In genomic region chrX:54808605-54809483, GRCh38 we compare ENCODE assay signal across 8 cellular contexts. TPM values are rescaled to one million over a fixed set of nuclear protein-coding genes. Genes with fewer than 3 reads are reported as not detected.
DNase-seq lines count a peak whose midpoint lies in the region; ATAC-seq, FAIRE-seq and TF ChIP-seq lines count a peak whose summit lies in the region.

No MANE protein-coding gene starts in this region.

- no peaks in the 10 kb centered on the region for H3K27me3 ChIP-seq in gastroesophageal sphincter
- peaks cover 0 to 14% (median 0%) of the 10 kb centered on the region in 3 experiments for H3K27me3 ChIP-seq in neuronal stem cell (ENCODE audit: control insufficient read depth in 3 of 3, insufficient read depth in 3 of 3, low read depth in 1 of 3, low read length in 3 of 3)
- peaks cover 0 to 7% (median 0%) of the 10 kb centered on the region in 5 donors for H3K27me3 ChIP-seq in subcutaneous abdominal adipose tissue (ENCODE audit: control insufficient read depth in 5 of 5, insufficient read depth in 4 of 5, low read length in 5 of 5)

- H2AK5ac ChIP-seq in neuronal stem cell (ENCODE audit: low read depth, low read length), result no peak overlapping the region

- H3K14ac ChIP-seq in neuronal stem cell (ENCODE audit: low read length), result no peak overlapping the region

- H3K9me3 ChIP-seq in gastroesophageal sphincter (no peaks in the 10 kb centered on the region), neuronal stem cell (replicated peaks in 1 of 2; ENCODE audit: control insufficient read depth in 2 of 2, insufficient read depth in 1 of 2, low read depth in 1 of 2, low read length in 2 of 2) (no peaks in the 10 kb centered on the region), subcutaneous abdominal adipose tissue (ENCODE audit: control insufficient read depth in 5 of 5, low read length in 5 of 5) (no peaks in the 10 kb centered on the region)

- CTCF ChIA-PET in activated naive CD4-positive, alpha-beta T cell treated with anti-CD3 and anti-CD28 coated beads, Interleukin-2, amount 10 ng/mL, durations not matched to agents 7 days and 5 days (lab: Charles Lee), result interaction anchor here (1.6 kb wide), 1 partner anchor 169 kb away, joined by 8 read pairs; no protein-coding TSS in a partner anchor

- peak overlapping the region; percentile 65 for H3K4me3 ChIP-seq in HFF-Myc (replicated peaks; ENCODE audit: low read depth, low read length)
- peak overlapping the region; percentile 72 to 100 for H3K4me3 ChIP-seq in gastroesophageal sphincter
- H3K4me3 ChIP-seq in neuronal stem cell (ENCODE audit: low read length in 2 of 2), result peak overlapping the region; percentile 75 to 94
- H3K4me3 ChIP-seq in subcutaneous abdominal adipose tissue (ENCODE audit: low read depth in 1 of 5, low read length in 5 of 5), result peak overlapping the region; percentile 67 to 86 (median 78)

- H2BK120ac ChIP-seq in neuronal stem cell (ENCODE audit: low read depth, low read length), result no peak overlapping the region

- no peak overlapping the region for H4K91ac ChIP-seq in neuronal stem cell (ENCODE audit: low read depth, low read length, poor library complexity)

- ATAC-seq in gastroesophageal sphincter, result peak; percentile 91

- in situ Hi-C loops in SK-MEL-5 (cut with HindIII; ENCODE audit: low pct_unique_long_range_greater_than_20kb, low sequenced_read_pairs), result no loop called here

- H3K18ac ChIP-seq in neuronal stem cell (ENCODE audit: low read length), result peak overlapping the region; percentile 52

- 0 to 38% methylated on average over 7 to 15 of the region's 38 CpGs for WGBS in gastroesophageal sphincter (ENCODE audit: low coverage in 1 of 2), 2 donors
- no CpG with 5 or more reads among the region's 38 CpGs for WGBS in neuronal stem cell (ENCODE audit: extremely low coverage in 2 of 2, insufficient read length in 2 of 2, insufficient replicate concordance in 1 of 2), 2 donors

- peaks cover 3% of the 10 kb centered on the region for H3K79me1 ChIP-seq in neuronal stem cell (ENCODE audit: low read depth, low read length)

- H3K23ac ChIP-seq in neuronal stem cell (ENCODE audit: low read depth, low read length, poor library complexity), result no peak overlapping the region

- H3K9me3 Mint-ChIP-seq in activated naive CD4-positive, alpha-beta T cell treated with anti-CD3 and anti-CD28 coated beads, Interleukin-2, amount 10 ng/mL, durations not matched to agents 7 days and 5 days, result no peaks in the 10 kb centered on the region

- no peak overlapping the region for H2BK12ac ChIP-seq in neuronal stem cell (ENCODE audit: low read length)

- peak overlapping the region; percentile 90 for H3K4me3 Mint-ChIP-seq in activated naive CD4-positive, alpha-beta T cell treated with anti-CD3 and anti-CD28 coated beads, Interleukin-2, amount 10 ng/mL, durations not matched to agents 7 days and 5 days

- peak overlapping the region; percentile 45 for H2AFZ ChIP-seq in neuronal stem cell (ENCODE audit: low read length)

- H3K4me1 ChIP-seq in gastroesophageal sphincter, result peaks cover 0 to 29% (median 5%) of the 10 kb centered on the region in 3 donors
- peaks cover 0 to 2% of the 10 kb centered on the region in 2 donors for H3K4me1 ChIP-seq in neuronal stem cell (ENCODE audit: control insufficient read depth in 2 of 2, insufficient read depth in 1 of 2, low read depth in 1 of 2, low read length in 2 of 2)
- peaks cover 0 to 20% (median 12%) of the 10 kb centered on the region in 5 donors for H3K4me1 ChIP-seq in subcutaneous abdominal adipose tissue (ENCODE audit: control insufficient read depth in 5 of 5, insufficient read depth in 5 of 5, low read length in 5 of 5)

- H3K36me3 Mint-ChIP-seq in activated naive CD4-positive, alpha-beta T cell treated with anti-CD3 and anti-CD28 coated beads, Interleukin-2, amount 10 ng/mL, durations not matched to agents 7 days and 5 days, result peaks cover 26% of the 10 kb centered on the region

- no peak overlapping the region for H4K8ac ChIP-seq in neuronal stem cell (ENCODE audit: low read depth, low read length)

- DNase-seq in HFF-Myc (ENCODE audit: extremely low read depth, low read depth) (peak; percentile 88), MV-4-11 (lab: John Stamatoyannopoulos, UW) (peak; percentile 88), SK-MEL-5 (ENCODE audit: low read depth, low spot score) (peak; percentile 96), neuronal stem cell (ENCODE audit: low spot score) (peak; percentile 96)
- peak; percentile 94 for DNase-seq in activated naive CD4-positive, alpha-beta T cell treated with anti-CD3 and anti-CD28 coated beads, Interleukin-2, amount 10 ng/mL, durations not matched to agents 7 days and 5 days

- H3K27ac ChIP-seq in gastroesophageal sphincter (peak overlapping the region; percentile 85 to 96 (median 92)), neuronal stem cell (replicated peaks; ENCODE audit: low read length) (peak overlapping the region; percentile 98), subcutaneous abdominal adipose tissue (ENCODE audit: low read depth, low read length) (peak overlapping the region; percentile 54)

- H3K27ac Mint-ChIP-seq in activated naive CD4-positive, alpha-beta T cell treated with anti-CD3 and anti-CD28 coated beads, Interleukin-2, amount 10 ng/mL, durations not matched to agents 7 days and 5 days, result peak overlapping the region; percentile 89

- no peak overlapping the region for H2BK15ac ChIP-seq in neuronal stem cell (ENCODE audit: low read length)

- H2BK5ac ChIP-seq in neuronal stem cell (ENCODE audit: low read length), result peak overlapping the region; percentile 39

- peak overlapping the region; percentile 72 for H3K9ac ChIP-seq in neuronal stem cell (ENCODE audit: low read depth, low read length, poor library complexity)
- H3K9ac ChIP-seq in subcutaneous abdominal adipose tissue (ENCODE audit: low read length in 5 of 5), result peak overlapping the region in 3 of 5 donors; percentile 7 to 69 (median 56)

- no peak for TF ChIP-seq POLR2A in gastroesophageal sphincter (IDR thresholded peaks at IDR 0.05)

- peaks cover 30% of the 10 kb centered on the region for H3K27me3 Mint-ChIP-seq in activated naive CD4-positive, alpha-beta T cell treated with anti-CD3 and anti-CD28 coated beads, Interleukin-2, amount 10 ng/mL, durations not matched to agents 7 days and 5 days

- TF ChIP-seq CTCF in HFF-Myc (IDR thresholded peaks at IDR 0.05; ENCODE audit: low read depth, low read length, missing control alignments) (no peak), gastroesophageal sphincter (IDR thresholded peaks at IDR 0.05) (no peak)

- H3K4me2 ChIP-seq in neuronal stem cell (ENCODE audit: insufficient read depth, low read length, poor library complexity, severe bottlenecking), result peak overlapping the region; percentile 68

- H3K36me3 ChIP-seq in gastroesophageal sphincter (peaks cover 0 to 43% of the 10 kb centered on the region in 2 donors), neuronal stem cell (replicated peaks in 1 of 2; ENCODE audit: control insufficient read depth in 2 of 2, insufficient read depth in 2 of 2, low read length in 2 of 2) (peaks cover 34 to 48% of the 10 kb centered on the region in 2 donors), subcutaneous abdominal adipose tissue (ENCODE audit: control insufficient read depth in 5 of 5, insufficient read depth in 5 of 5, low read length in 5 of 5) (peaks cover 6 to 40% (median 35%) of the 10 kb centered on the region in 5 donors)

- peak; percentile 99 for FAIRE-seq in G401.6 (lab: Jason Lieb, UNC)

- TF ChIP-seq EP300 in gastroesophageal sphincter (IDR thresholded peaks at IDR 0.05), result no peak

- H3K4me1 Mint-ChIP-seq in activated naive CD4-positive, alpha-beta T cell treated with anti-CD3 and anti-CD28 coated beads, Interleukin-2, amount 10 ng/mL, durations not matched to agents 7 days and 5 days, result peaks cover 34% of the 10 kb centered on the region

- no peak overlapping the region for H3K4ac ChIP-seq in neuronal stem cell (ENCODE audit: low read length)

RNA-seq across cellular contexts. Expression of gene MAGED2, which starts 1.3 kb away (rescaled TPM):
- total RNA-seq in SK-MEL-5 (2014; rRNA removed; shearing (Covaris generic)), result 84.7 and 92.2 TPM in 2 replicates
- 73.3 and 90.9 TPM in 2 replicates for polyA plus RNA-seq in SK-MEL-5 (2015; cell fraction: cytosol; rRNA removed)
- 216 and 284 TPM in 2 replicates for polyA plus RNA-seq in SK-MEL-5 (2015; cell fraction: nucleus; rRNA removed)
- total RNA-seq in gastroesophageal sphincter, result 100 to 1,000 TPM; 145 to 197 (median 178) TPM
- polyA plus RNA-seq in neuronal stem cell (2013, experiment 1 of 2), result 141 TPM
- polyA plus RNA-seq in neuronal stem cell (2013, experiment 2 of 2), result 142 TPM

RNA-seq across cellular contexts. Expression of gene ITIH6, which starts 10.8 kb away (rescaled TPM):
- total RNA-seq in SK-MEL-5 (2014; rRNA removed; shearing (Covaris generic)), result 0.05 TPM in 1 of 2 replicates, not detected in the other
- 0.04 TPM in 1 of 2 replicates, not detected in the other for polyA plus RNA-seq in SK-MEL-5 (2015; cell fraction: cytosol; rRNA removed)
- 0.04 TPM in 1 of 2 replicates, not detected in the other for polyA plus RNA-seq in SK-MEL-5 (2015; cell fraction: nucleus; rRNA removed)
- under 1 TPM in 1 of 4 donors, not detected in 3; 0.07 TPM for total RNA-seq in gastroesophageal sphincter
- polyA plus RNA-seq in neuronal stem cell (2013, experiment 1 of 2), result 0.03 TPM
- 0.07 TPM for polyA plus RNA-seq in neuronal stem cell (2013, experiment 2 of 2)

Comparison
In these comparisons a context has a peak if more than half of its experiments do, and no peak if none do; other contexts are left out.
1. Peak in every context shown above with its lines: DNase-seq, ATAC-seq, H3K4me3 ChIP-seq and H3K27ac ChIP-seq.